8 cellular contexts compared by ENCODE assay signal in the genomic region with DNA sequence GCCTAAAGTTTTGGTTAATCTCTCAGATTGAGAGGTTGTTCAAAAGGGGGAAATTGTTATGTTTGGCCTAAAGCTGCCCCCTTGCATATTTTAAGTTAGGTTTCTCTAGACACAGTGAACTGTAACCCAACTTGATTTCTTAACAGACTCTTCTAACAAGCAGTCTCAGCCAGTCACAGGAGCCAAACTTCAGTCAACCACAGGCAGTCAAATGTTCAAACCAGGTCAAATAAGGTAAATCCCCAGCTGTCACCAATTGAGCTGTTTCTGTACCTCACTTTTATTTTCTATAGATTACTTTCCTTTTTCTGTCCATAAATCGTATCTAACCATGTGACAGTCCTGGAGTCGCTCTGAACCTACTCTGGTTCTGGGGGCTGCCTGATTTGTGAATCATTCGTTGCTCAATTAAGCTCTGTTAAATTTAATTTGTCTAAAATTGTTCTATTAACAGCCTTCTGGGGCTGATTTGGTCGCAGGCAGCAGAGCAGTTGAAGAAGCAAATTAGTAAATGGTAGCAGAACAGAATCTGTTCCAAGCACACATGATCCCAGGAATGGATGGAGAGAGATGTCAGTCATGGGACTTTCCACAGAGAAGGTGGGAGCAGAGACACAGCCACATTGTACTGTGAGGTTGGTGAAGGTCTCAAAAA. TPM values are rescaled to one million over a fixed set of nuclear protein-coding genes. Genes with fewer than 3 reads are reported as not detected.
A peak's percentile ranks its signal among the peaks of the same experiment; 100 is the strongest.
DNase-seq lines count a peak whose midpoint lies in the region; ATAC-seq and TF ChIP-seq lines count a peak whose summit lies in the region.

No MANE protein-coding gene starts in this region.

- peak in 2 of 3 donors; percentile 11 to 21 for DNase-seq in stimulated activated CD4-positive, alpha-beta T cell treated with anti-CD3 and anti-CD28 coated beads, Interleukin-12 subunit alpha, Interleukin-12 subunit beta, amount 100 ng/mL, for 48 hours (ENCODE audit: low read depth in 2 of 3, low spot score in 1 of 3)
- DNase-seq in stimulated activated CD4-positive, alpha-beta T cell treated with anti-CD3 and anti-CD28 coated beads, Interleukin-4, amount 100 ng/mL, for 4 hours: no peak
- DNase-seq in SK-N-SH (peak; percentile 33), superior temporal gyrus (ENCODE audit: extremely low spot score) (peak; percentile 4), SIG-M5 (lab: John Stamatoyannopoulos, UW) (no peak), A673 (ENCODE audit: low spot score) (no peak)
- no peak for DNase-seq in CD4-positive, alpha-beta T cell

- POLR2A ChIA-PET in SK-N-SH (lab: Yijun Ruan, JAX) (interaction anchor here (1.1 to 1.2 kb wide), 2 partner anchors 16 to 48 kb away, joined by 3 to 5 read pairs; a partner anchor contains a TSS), A673 (lab: Charles Lee; ENCODE audit: low non-redundant PET) (no interaction called here)
- POLR2A ChIA-PET in CD4-positive, alpha-beta T cell (lab: Charles Lee): interaction anchor here (1.3 kb wide), 1 partner anchor 16 kb away, joined by 8 read pairs; a partner anchor contains a TSS

- H3K4me2 ChIP-seq in SK-N-SH: no peak overlapping the region

- no peaks in the 10 kb centered on the region for H3K36me3 ChIP-seq in SK-N-SH (replicated peaks in 1 of 2; ENCODE audit: control insufficient read depth in 1 of 2, insufficient read depth in 2 of 2, low read length in 1 of 2)
- H3K36me3 ChIP-seq in A673 (ENCODE audit: insufficient read depth, low read length, poor library complexity, severe bottlenecking): no peaks in the 10 kb centered on the region

- CTCF ChIA-PET in SK-N-SH (lab: Yijun Ruan, JAX): interaction anchor here (0.9 to 3.0 kb wide), 4 partner anchors 16 to 112 kb away, joined by 3 to 8 read pairs (median 4); a partner anchor contains a TSS
- CTCF ChIA-PET in CD4-positive, alpha-beta T cell (lab: Charles Lee): no interaction called here
- CTCF ChIA-PET in A673 (lab: Charles Lee): no interaction called here

- ATAC-seq in HG02852 (IDR thresholded peaks at IDR 0.05; ENCODE audit: unreplicated experiment): peak; percentile 95
- no peak for ATAC-seq in CD4-positive, alpha-beta T cell (ENCODE audit: poor library complexity)

- intact Hi-C loops in CD4-positive, alpha-beta T cell (cut with DNase I, micrococcal nuclease): no loop called here
- intact Hi-C loops in A673 (cut with micrococcal nuclease; ENCODE audit: unreplicated experiment): no loop called here

- WGBS in SK-N-SH (ENCODE audit: low lambda C conversion rate): 25% methylated on average over 4 of the region's 4 CpGs

- no peak for TF ChIP-seq CTCF in SK-N-SH (IDR thresholded peaks at IDR 0.05)
- TF ChIP-seq CTCF in CD4-positive, alpha-beta T cell (IDR thresholded peaks at IDR 0.05): no peak
- no peak for TF ChIP-seq CTCF in A673 (conservative IDR thresholded peaks at IDR 0.05; ENCODE audit: low read depth, low read length)

- no peaks in the 10 kb centered on the region for H3K79me2 ChIP-seq in SK-N-SH (ENCODE audit: insufficient read depth)

- no peaks in the 10 kb centered on the region for H3K9me2 ChIP-seq in SK-N-SH

- peaks cover 26% of the 10 kb centered on the region for H3K4me1 Mint-ChIP-seq in CD4-positive, alpha-beta T cell (ENCODE audit: low read depth)

- no peaks in the 10 kb centered on the region for H3F3A ChIP-seq in SK-N-SH (replicated peaks; ENCODE audit: insufficient read depth)

- no peaks in the 10 kb centered on the region for H3K27me3 Mint-ChIP-seq in CD4-positive, alpha-beta T cell

- no peak for TF ChIP-seq RAD21 in SK-N-SH (IDR thresholded peaks at IDR 0.05; ENCODE audit: low read length)

- no peaks in the 10 kb centered on the region for H3K27me3 ChIP-seq in SK-N-SH (ENCODE audit: insufficient read depth)
- H3K27me3 ChIP-seq in CD4-positive, alpha-beta T cell (ENCODE audit: control insufficient read depth, insufficient read depth, low read length): no peaks in the 10 kb centered on the region
- no peaks in the 10 kb centered on the region for H3K27me3 ChIP-seq in A673 (replicated peaks; ENCODE audit: insufficient read depth, low read depth, low read length, poor library complexity)

- H4K20me1 ChIP-seq in SK-N-SH (ENCODE audit: insufficient read depth): no peaks in the 10 kb centered on the region

- no peaks in the 10 kb centered on the region for H3K36me3 Mint-ChIP-seq in CD4-positive, alpha-beta T cell (ENCODE audit: low read depth)

- H3K9me3 Mint-ChIP-seq in CD4-positive, alpha-beta T cell: no peaks in the 10 kb centered on the region

- peaks cover 0 to 10% of the 10 kb centered on the region in 2 experiments; a peak in 2 of 4 replicates for H3K4me1 ChIP-seq in SK-N-SH (ENCODE audit: control insufficient read depth in 1 of 2, insufficient read depth in 2 of 2, low read depth in 1 of 2, low read length in 1 of 2)
- no peaks in the 10 kb centered on the region for H3K4me1 ChIP-seq in A673 (ENCODE audit: insufficient read depth, low read length, poor library complexity, severe bottlenecking)

- H2AFZ ChIP-seq in SK-N-SH (ENCODE audit: low read depth): no peak overlapping the region

- BruUV-seq in A673 (replicated peaks; lab: Mats Ljungman, UMichigan): no TSS peak

- H3K9ac ChIP-seq in SK-N-SH: no peak overlapping the region

- no peak overlapping the region for H3K27ac Mint-ChIP-seq in CD4-positive, alpha-beta T cell

- H3K9me3 ChIP-seq in SK-N-SH (no peaks in the 10 kb centered on the region), A673 (ENCODE audit: low read depth, low read length, poor library complexity, severe bottlenecking) (no peaks in the 10 kb centered on the region)
- no peaks in the 10 kb centered on the region for H3K9me3 ChIP-seq in CD4-positive, alpha-beta T cell (ENCODE audit: control insufficient read depth, low read length)

- no peak overlapping the region for H3K4me3 Mint-ChIP-seq in CD4-positive, alpha-beta T cell

- peak in 1 of 2 experiments; percentile 64; a peak in 1 of 4 replicates for TF ChIP-seq EP300 in SK-N-SH (IDR thresholded peaks at IDR 0.05; ENCODE audit: borderline replicate concordance in 1 of 2, low read depth in 1 of 2, low read length in 1 of 2)

- H3K27ac ChIP-seq in SK-N-SH (ENCODE audit: low read depth in 2 of 2, low read length in 1 of 2) (peak overlapping the region in 1 of 2 experiments; percentile 70; a peak in 2 of 4 replicates), A673 (ENCODE audit: low read depth, low read length, poor library complexity, severe bottlenecking) (no peak overlapping the region)
- no peak overlapping the region for H3K27ac ChIP-seq in CD4-positive, alpha-beta T cell (ENCODE audit: low read depth, low read length)

- no peak overlapping the region for H3K4me3 ChIP-seq in SK-N-SH (ENCODE audit: low read depth in 2 of 2, low read length in 1 of 2)
- H3K4me3 ChIP-seq in A673 (ENCODE audit: low read depth, low read length, poor library complexity, severe bottlenecking): no peak overlapping the region

TF ChIP-seq in SK-N-SH, 30 proteins besides CTCF, POLR2A, EP300 and RAD21:
- peak; percentile 52; the same call in 1 of the 2 replicates for TF ChIP-seq MXI1 (IDR thresholded peaks at IDR 0.05; ENCODE audit: low read depth, low read length)
- TF ChIP-seq ELF1 (IDR thresholded peaks at IDR 0.05): no peak
- peak; percentile 27; the same call in 1 of the 2 replicates for TF ChIP-seq RCOR1 (IDR thresholded peaks at IDR 0.05; ENCODE audit: low read length)
- TF ChIP-seq CHD2 (IDR thresholded peaks at IDR 0.05; ENCODE audit: low read length, partially characterized antibody): peak; percentile 48

RNA-seq across cellular contexts. Expression of a gene that starts 16.4 kb away (rescaled TPM):
- polyA plus RNA-seq in SK-N-SH (2012; rRNA removed): 22.2 and 23.5 TPM in 2 replicates
- polyA plus RNA-seq in SK-N-SH (2012; cell fraction: cytosol; rRNA removed): 29.1 and 44.8 TPM in 2 replicates
- polyA plus RNA-seq in SK-N-SH (2012; cell fraction: nucleus; rRNA removed): 7.0 and 8.9 TPM in 2 replicates
- 10 to 100 TPM; 18.5 to 22.2 TPM for total RNA-seq in CD4-positive, alpha-beta T cell
- total RNA-seq in A673 (2021): 54.3 and 65.4 TPM in 2 replicates

Comparison
In these comparisons a context has a peak if more than half of its experiments do, and no peak if none do; other contexts are left out.
1. DNase-seq: peak in stimulated activated CD4-positive, alpha-beta T cell treated with anti-CD3 and anti-CD28 coated beads, Interleukin-12 subunit alpha, Interleukin-12 subunit beta, amount 100 ng/mL, for 48 hours (2 of 3), SK-N-SH (single experiment) and superior temporal gyrus (single experiment); none in stimulated activated CD4-positive, alpha-beta T cell treated with anti-CD3 and anti-CD28 coated beads, Interleukin-4, amount 100 ng/mL, for 4 hours (0 of 2), SIG-M5 (single experiment), CD4-positive, alpha-beta T cell (0 of 10) and A673 (single experiment).